In genomic region chr17:3801043-3801746, GRCh38 we compare ENCODE assay signal across 9 cellular contexts. TPM values are rescaled to one million over a fixed set of nuclear protein-coding genes. Genes with fewer than 3 reads are reported as not detected.
DNase-seq lines count a peak whose midpoint lies in the region; ATAC-seq and TF ChIP-seq lines count a peak whose summit lies in the region.
"Had no signal": no experiment of that assay in that cellular context is flagged by ENCODE, and none has a peak within 500 bp of the region (broad histone marks: within the 10 kb centered on the region; RNA-seq: fewer than 3 reads in every experiment).

TSS of gene ITGAE (minus strand) at chr17:3801188. CDS start at chr17:3801144, 44 bp downstream.

- POLR2A ChIA-PET in activated CD4-positive, alpha-beta memory T cell treated with anti-CD3 and anti-CD28 coated beads for 36 hours (lab: Charles Lee), result interaction anchor here (0.8 kb wide), 1 partner anchor 36 kb away, joined by 3 read pairs; no protein-coding TSS in a partner anchor

- H4K5ac ChIP-seq in mesendoderm (ENCODE audit: low read length), result no peak within 1 kb of the TSS

- H3K27me3 Mint-ChIP-seq in activated CD4-positive, alpha-beta memory T cell treated with anti-CD3 and anti-CD28 coated beads for 36 hours, result no peaks in the 10 kb centered on the region

- no peak within 1 kb of the TSS for H3K56ac ChIP-seq in mesendoderm (ENCODE audit: low read length)

- H3K4me3 ChIP-seq in cardiac muscle cell (no peak within 1 kb of the TSS), mesendoderm (ENCODE audit: low read length) (no peak within 1 kb of the TSS)

- ATAC-seq in GM19023 (IDR thresholded peaks at IDR 0.05; ENCODE audit: unreplicated experiment), result no peak

- no peak within 1 kb of the TSS for H3K4ac ChIP-seq in mesendoderm (ENCODE audit: low read depth, low read length)

- WGBS in mesendoderm (ENCODE audit: extremely low coverage, insufficient coverage, low lambda C conversion rate), result no CpG with 5 or more reads among the region's 19 CpGs

- DNase-seq in Daoy (ENCODE audit: low read depth) (no peak), cardiac muscle cell (ENCODE audit: low read depth in 1 of 2, low spot score in 1 of 2) (no peak), posterior vena cava (ENCODE audit: low spot score) (no peak), NCI-H510A treated with DMSO at 0.1 percent for 48 hours (lab: John Stamatoyannopoulos, UW) (no peak), mesendoderm (no peak), NCI-H2029 (lab: John Stamatoyannopoulos, UW) (no peak)
- DNase-seq in activated CD4-positive, alpha-beta memory T cell treated with anti-CD3 and anti-CD28 coated beads for 36 hours, result no peak
- DNase-seq: RPMI8226 had no signal

- H3K4me2 ChIP-seq in mesendoderm (ENCODE audit: low read length), result no peak within 1 kb of the TSS

- H4K8ac ChIP-seq in mesendoderm (ENCODE audit: low read depth, low read length), result no peak within 1 kb of the TSS

- intact Hi-C loops in activated CD4-positive, alpha-beta memory T cell treated with anti-CD3 and anti-CD28 coated beads for 36 hours (cut with micrococcal nuclease), result no loop called here
- intact Hi-C loops in posterior vena cava (cut with DNase I), result no loop called here

- H3K9ac ChIP-seq in mesendoderm (ENCODE audit: low read length), result no peak within 1 kb of the TSS

- H2BK5ac ChIP-seq in mesendoderm (ENCODE audit: low read length), result no peak within 1 kb of the TSS

- H3K4me1 ChIP-seq in cardiac muscle cell (ENCODE audit: low read depth), result no peaks in the 10 kb centered on the region
- H3K4me1 ChIP-seq in mesendoderm (ENCODE audit: control insufficient read depth, low read depth, low read length), result no peaks in the 10 kb centered on the region

- H3K23ac ChIP-seq in mesendoderm (ENCODE audit: low read length), result no peak within 1 kb of the TSS

- H3K36me3 ChIP-seq in cardiac muscle cell, result no peaks in the 10 kb centered on the region
- H3K36me3 ChIP-seq in mesendoderm (ENCODE audit: control insufficient read depth, insufficient read depth, low read length), result peaks cover 1% of the 10 kb centered on the region

- H3K27me3 ChIP-seq in cardiac muscle cell, result no peaks in the 10 kb centered on the region
- H3K27me3 ChIP-seq in mesendoderm (ENCODE audit: insufficient read depth, low read length, poor library complexity), result no peaks in the 10 kb centered on the region

- CTCF ChIA-PET in activated CD4-positive, alpha-beta memory T cell treated with anti-CD3 and anti-CD28 coated beads for 36 hours (lab: Charles Lee), result interaction anchor here (1.1 to 1.2 kb wide), 2 partner anchors 27 to 61 kb away, joined by 3 to 4 read pairs; no protein-coding TSS in a partner anchor

- TF ChIP-seq CTCF in cardiac muscle cell (IDR thresholded peaks at IDR 0.05; ENCODE audit: low read depth, low read length), result no peak

- no peak within 1 kb of the TSS for H2BK120ac ChIP-seq in mesendoderm (ENCODE audit: low read depth, low read length)

- no peak within 1 kb of the TSS for H2AK5ac ChIP-seq in mesendoderm (ENCODE audit: low read length)

- H3K18ac ChIP-seq in mesendoderm (ENCODE audit: low read length), result no peak within 1 kb of the TSS

- H3K9me3 Mint-ChIP-seq in activated CD4-positive, alpha-beta memory T cell treated with anti-CD3 and anti-CD28 coated beads for 36 hours, result no peaks in the 10 kb centered on the region

- no peaks in the 10 kb centered on the region for H3K79me1 ChIP-seq in mesendoderm (ENCODE audit: low read length)

- no peak within 1 kb of the TSS for H3K4me3 Mint-ChIP-seq in activated CD4-positive, alpha-beta memory T cell treated with anti-CD3 and anti-CD28 coated beads for 36 hours

- H3K9me3 ChIP-seq in cardiac muscle cell (ENCODE audit: low read depth), result no peaks in the 10 kb centered on the region

- no peak within 1 kb of the TSS for H3K27ac Mint-ChIP-seq in activated CD4-positive, alpha-beta memory T cell treated with anti-CD3 and anti-CD28 coated beads for 36 hours

- peaks cover 6% of the 10 kb centered on the region for H3K36me3 Mint-ChIP-seq in activated CD4-positive, alpha-beta memory T cell treated with anti-CD3 and anti-CD28 coated beads for 36 hours

- H3K27ac ChIP-seq in cardiac muscle cell (peak within 1 kb of the TSS; percentile 55), mesendoderm (ENCODE audit: low read depth, low read length) (no peak within 1 kb of the TSS)

- H3K4me1 Mint-ChIP-seq in activated CD4-positive, alpha-beta memory T cell treated with anti-CD3 and anti-CD28 coated beads for 36 hours (ENCODE audit: low read depth), result peaks cover 18% of the 10 kb centered on the region

- H3K79me2 ChIP-seq in mesendoderm (ENCODE audit: control insufficient read depth, insufficient read depth, low read length), result no peaks in the 10 kb centered on the region

- no peak within 1 kb of the TSS for H2BK15ac ChIP-seq in mesendoderm (replicated peaks; ENCODE audit: low read depth)

RNA-seq across cellular contexts. Expression of gene ITGAE, which starts in this region (rescaled TPM):
- 47.0 and 56.9 TPM in 2 replicates for total RNA-seq in Daoy (2014; rRNA removed; shearing (Covaris generic))
- 10 to 100 TPM; 32.8 to 34.4 TPM for total RNA-seq in activated CD4-positive, alpha-beta memory T cell treated with anti-CD3 and anti-CD28 coated beads for 36 hours
- total RNA-seq in cardiac muscle cell, result 15.6 and 18.1 TPM in 2 replicates
- polyA plus RNA-seq in cardiac muscle cell, result 66.1 and 86.6 TPM in 2 replicates
- 10 to 100 TPM; 18.2 to 25.6 TPM for total RNA-seq in posterior vena cava
- 43.4 TPM for polyA plus RNA-seq in mesendoderm (2013, experiment 1 of 2)
- polyA plus RNA-seq in mesendoderm (2013, experiment 2 of 2), result 42.4 TPM
